Comparison of ENCODE assay signal across 1 cellular context in the genomic region with DNA sequence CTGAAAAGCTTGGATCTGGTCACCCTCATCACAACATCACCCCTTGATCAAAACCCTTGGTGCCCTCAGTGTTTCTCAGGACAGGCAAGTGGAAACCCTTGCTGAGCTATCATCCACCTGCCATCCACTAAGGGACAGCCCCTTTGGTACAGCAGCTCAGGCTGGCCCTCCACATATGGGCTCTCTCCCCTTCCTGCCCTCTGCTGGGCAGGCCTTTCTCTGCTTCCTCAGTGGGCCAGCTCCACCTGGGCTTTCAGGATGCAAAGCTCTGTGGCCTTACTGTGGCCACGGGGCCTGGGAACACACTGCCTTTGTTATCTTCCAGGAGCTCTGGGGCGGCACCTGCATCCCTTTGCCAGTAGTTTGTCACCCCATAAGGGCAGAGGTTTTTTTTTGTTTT.
TF ChIP-seq lines count a peak whose summit lies in the region.

No MANE protein-coding gene starts in this region.

TF ChIP-seq in HCT116, 20 proteins besides CTCF, POLR2A, EP300 and RAD21:
- TF ChIP-seq, protein P1, sequence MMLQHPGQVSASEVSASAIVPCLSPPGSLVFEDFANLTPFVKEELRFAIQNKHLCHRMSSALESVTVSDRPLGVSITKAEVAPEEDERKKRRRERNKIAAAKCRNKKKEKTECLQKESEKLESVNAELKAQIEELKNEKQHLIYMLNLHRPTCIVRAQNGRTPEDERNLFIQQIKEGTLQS (IDR thresholded peaks at IDR 0.05), result no peak
- TF ChIP-seq SP1 (IDR thresholded peaks at IDR 0.05; ENCODE audit: low read depth), result no peak
- TF ChIP-seq CBX3 (IDR thresholded peaks at IDR 0.05; ENCODE audit: low read depth), result no peak
- TF ChIP-seq POLR2AphosphoS5 (IDR thresholded peaks at IDR 0.05; ENCODE audit: low read depth, low read length), result no peak
TF ChIP-seq in HCT116: peak in this region for 0.
